12 cellular contexts compared by ENCODE assay signal in the genomic region with DNA sequence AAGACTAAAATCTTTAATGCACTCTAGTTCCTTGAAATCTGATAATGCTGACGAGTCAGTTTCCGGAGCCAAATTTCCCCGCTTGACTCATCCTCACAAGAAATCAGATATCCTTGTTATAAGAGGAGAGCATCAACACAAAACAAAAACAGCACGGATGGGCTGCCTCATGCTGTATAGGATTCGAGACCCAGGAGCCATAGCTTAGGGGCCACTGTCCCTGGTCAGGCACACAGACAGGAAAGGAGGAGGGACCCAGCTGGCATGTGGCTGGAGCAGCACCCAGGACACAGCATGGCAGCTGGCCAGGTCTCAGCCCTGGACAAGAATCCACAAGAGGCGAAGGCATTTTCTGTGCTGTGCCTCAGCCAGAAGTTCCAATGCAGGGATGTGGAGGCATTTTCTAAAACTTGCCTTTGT.
DNase-seq lines count a peak whose midpoint lies in the region; ATAC-seq, FAIRE-seq and TF ChIP-seq lines count a peak whose summit lies in the region.
"Had no signal": no experiment of that assay in that cellular context is flagged by ENCODE, and none has a peak within 500 bp of the region (broad histone marks: within the 10 kb centered on the region; RNA-seq: fewer than 3 reads in every experiment).

No MANE protein-coding gene starts in this region.

- no peaks in the 10 kb centered on the region for H3K36me3 ChIP-seq in MM.1S (replicated peaks; ENCODE audit: insufficient read depth, low read length)
- H3K36me3 ChIP-seq: BLaER1 had no signal

- H3K4me1 Mint-ChIP-seq in nephron, result peaks cover 50% of the 10 kb centered on the region

- H3K36me3 Mint-ChIP-seq in nephron (ENCODE audit: low read depth), result peaks cover 6% of the 10 kb centered on the region

- TF ChIP-seq CTCF in A549 (IDR thresholded peaks at IDR 0.05) (no peak), RWPE1 (conservative IDR thresholded peaks at IDR 0.05; ENCODE audit: low read depth) (no peak), epithelial cell of esophagus (IDR thresholded peaks at IDR 0.05; ENCODE audit: insufficient read depth, low read depth, low read length, missing control alignments) (no peak), nephron (IDR thresholded peaks at IDR 0.05; ENCODE audit: unreplicated experiment in 3 of 3) (no peak), MM.1S (IDR thresholded peaks at IDR 0.05; ENCODE audit: low read length) (no peak)

- H3K4me3 Mint-ChIP-seq in nephron, result peak overlapping the region in 2 of 3 experiments; percentile 15 to 44

- H3K9me2 ChIP-seq in MM.1S (replicated peaks; ENCODE audit: insufficient read depth, low read length), result no peaks in the 10 kb centered on the region

- H3K27me3 ChIP-seq in MM.1S (replicated peaks; ENCODE audit: insufficient read depth, low read length), result no peaks in the 10 kb centered on the region
- H3K27me3 ChIP-seq: BLaER1 had no signal

- H2AFZ ChIP-seq in MM.1S (ENCODE audit: low read length), result no peak overlapping the region

- no peak overlapping the region for H3K9ac ChIP-seq in MM.1S (ENCODE audit: low read length)
- H3K9ac ChIP-seq: BLaER1 had no signal

- DNase-seq in A549 (ENCODE audit: low read depth in 1 of 2, low spot score in 1 of 2), result no peak
- peak; percentile 49 for DNase-seq in RWPE1 (ENCODE audit: low spot score)
- DNase-seq in epithelial cell of esophagus (ENCODE audit: low read depth), result peak; percentile 76
- DNase-seq in MM.1S, result no peak
- DNase-seq in NCI-H146 (lab: John Stamatoyannopoulos, UW), result no peak
- DNase-seq in activated CD4-positive, CD25-positive, alpha-beta regulatory T cell treated with anti-CD3 and anti-CD28 coated beads, Interleukin-2, amount 50 U/mL, for 72 hours, result no peak
- DNase-seq: activated CD4-positive, CD25-positive, alpha-beta regulatory T cell; Karpas-422 had no signal

- no peaks in the 10 kb centered on the region for H3K79me2 ChIP-seq in MM.1S (ENCODE audit: low read length)

- no peak for TF ChIP-seq POLR2A in A549 (IDR thresholded peaks at IDR 0.05; ENCODE audit: low read length)

- CTCF ChIA-PET in A549 (lab: Yijun Ruan, JAX) (interaction anchor here (1.4 to 4.5 kb wide), 2 partner anchors 17 to 168 kb away, joined by 3 to 42 read pairs; no protein-coding TSS in a partner anchor), RWPE1 (lab: Yijun Ruan, JAX) (no interaction called here)

- FAIRE-seq in A549 (lab: Jason Lieb, UNC), result no peak
- FAIRE-seq: colon had no signal

- H3K27ac ChIP-seq in A549 (no peak overlapping the region), RWPE1 (peak overlapping the region; percentile 81), MM.1S (ENCODE audit: low read length) (no peak overlapping the region)
- H3K27ac ChIP-seq: BLaER1 had no signal

- 76% methylated on average over 6 of the region's 6 CpGs for WGBS in A549 (ENCODE audit: missing lambda C conversion rate)

- H3K4me1 ChIP-seq in A549, result peaks cover 12% of the 10 kb centered on the region
- H3K4me1 ChIP-seq in MM.1S (ENCODE audit: low read length), result no peaks in the 10 kb centered on the region
- H3K4me1 ChIP-seq: BLaER1 had no signal

- H3K9me3 ChIP-seq in A549, result peaks cover 9% of the 10 kb centered on the region
- H3K9me3 ChIP-seq in MM.1S (replicated peaks; ENCODE audit: insufficient read depth, low read length), result no peaks in the 10 kb centered on the region

- POLR2A ChIA-PET in A549 (lab: Yijun Ruan, JAX), result no interaction called here
- POLR2A ChIA-PET in RWPE1 (lab: Yijun Ruan, JAX; ENCODE audit: low non-redundant PET), result no interaction called here

- no peaks in the 10 kb centered on the region for H3F3A ChIP-seq in MM.1S (ENCODE audit: insufficient read depth, low read length)

- no peak for TF ChIP-seq EP300 in A549 (IDR thresholded peaks at IDR 0.05)

- H3K4me3 ChIP-seq in A549, result no peak overlapping the region
- no peak overlapping the region for H3K4me3 ChIP-seq in epithelial cell of esophagus (ENCODE audit: low read length)
- no peak overlapping the region for H3K4me3 ChIP-seq in MM.1S (ENCODE audit: low read length)
- H3K4me3 ChIP-seq: BLaER1 had no signal

- H4K20me1 ChIP-seq in MM.1S (ENCODE audit: insufficient read depth, low read length), result no peaks in the 10 kb centered on the region
- H4K20me1 ChIP-seq: BLaER1 had no signal

- ATAC-seq in A549, result no peak
- no peak for ATAC-seq in HG02870 (IDR thresholded peaks at IDR 0.05; ENCODE audit: unreplicated experiment)

- H3K9me3 Mint-ChIP-seq in nephron, result peaks cover 10% of the 10 kb centered on the region

- H3K27me3 Mint-ChIP-seq in nephron (ENCODE audit: low read depth), result peaks cover 5% of the 10 kb centered on the region

- TF ChIP-seq RAD21 in A549 (conservative IDR thresholded peaks at IDR 0.05 in 1 of 2, IDR thresholded peaks at IDR 0.05 in 1 of 2), result no peak

- no peak overlapping the region for H3K4me2 ChIP-seq in A549
- no peak overlapping the region for H3K4me2 ChIP-seq in MM.1S (ENCODE audit: low read depth, low read length)
- H3K4me2 ChIP-seq: BLaER1 had no signal

- H3K27ac Mint-ChIP-seq in nephron, result peak overlapping the region; percentile 46 to 96 (median 92)

TF ChIP-seq in A549, 52 proteins besides CTCF, POLR2A, EP300 and RAD21:
- no peak for TF ChIP-seq ELK1 (IDR thresholded peaks at IDR 0.05; ENCODE audit: low read depth, low read length)
- no peak for TF ChIP-seq JUNB (IDR thresholded peaks at IDR 0.05)
- TF ChIP-seq PBX3 (IDR thresholded peaks at IDR 0.05), result no peak
- TF ChIP-seq SMC3 (IDR thresholded peaks at IDR 0.05), result no peak
- peak; percentile 79 for TF ChIP-seq MAFK (IDR thresholded peaks at IDR 0.05; ENCODE audit: partially characterized antibody)
- no peak for TF ChIP-seq CHD4 (IDR thresholded peaks at IDR 0.05; ENCODE audit: borderline replicate concordance)
- no peak for TF ChIP-seq ZC3H11A (IDR thresholded peaks at IDR 0.05)

Comparison
In these comparisons a context has a peak if more than half of its experiments do, and no peak if none do; other contexts are left out.
1. DNase-seq: peak in RWPE1 (single experiment) and epithelial cell of esophagus (single experiment); none in A549 (0 of 2), MM.1S (single experiment), NCI-H146 (single experiment) and activated CD4-positive, CD25-positive, alpha-beta regulatory T cell treated with anti-CD3 and anti-CD28 coated beads, Interleukin-2, amount 50 U/mL, for 72 hours (single experiment).